ENCODE assay signal across 1 cellular context in the genomic region with DNA sequence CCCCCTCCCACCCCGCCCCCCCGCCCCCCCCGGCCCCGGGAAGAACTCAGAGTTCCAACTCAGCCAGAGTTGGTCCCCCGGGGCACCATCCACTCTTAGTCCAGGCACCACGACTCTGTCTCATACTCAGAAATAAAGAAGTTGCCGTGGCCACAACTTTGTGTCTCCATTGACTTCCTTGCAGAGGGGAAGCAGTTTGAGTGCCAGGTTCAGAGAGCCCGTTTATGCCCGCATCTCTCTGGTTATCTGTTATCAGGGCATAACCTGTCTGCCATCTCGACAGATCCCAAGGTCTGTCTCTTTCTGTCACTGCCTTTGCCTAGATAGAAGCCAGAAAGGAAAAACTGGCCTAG.
TF ChIP-seq lines count a peak whose summit lies in the region.

No MANE protein-coding gene starts in this region.

TF ChIP-seq in H1, 55 proteins besides CTCF, POLR2A, EP300 and RAD21:
- TF ChIP-seq TAF1 (IDR thresholded peaks at IDR 0.05; ENCODE audit: low read depth, low read length) (no peak), YY1 (IDR thresholded peaks at IDR 0.05; ENCODE audit: low read depth, low read length) (no peak), BCL11A (IDR thresholded peaks at IDR 0.05; ENCODE audit: low read depth in 2 of 2, low read length in 2 of 2) (no peak), JUND (IDR thresholded peaks at IDR 0.05; ENCODE audit: low read length) (no peak)
